9 cellular contexts compared by ENCODE assay signal in genomic region chr3:72077473-72078259, GRCh38.
DNase-seq lines count a peak whose midpoint lies in the region; ATAC-seq, FAIRE-seq and TF ChIP-seq lines count a peak whose summit lies in the region.
"Had no signal": no experiment of that assay in that cellular context is flagged by ENCODE, and none has a peak within 500 bp of the region (broad histone marks: within the 10 kb centered on the region; RNA-seq: fewer than 3 reads in every experiment).

No MANE protein-coding gene starts in this region.

- no peaks in the 10 kb centered on the region for H4K20me1 ChIP-seq in KMS-11 (ENCODE audit: insufficient read depth)

- H3K4me3 Mint-ChIP-seq in naive B cell = peak overlapping the region; percentile 0 to 80 (median 58)

- no peak overlapping the region for H2AFZ ChIP-seq in KMS-11 (ENCODE audit: low read depth)

- H3K4me1 ChIP-seq in KMS-11 (ENCODE audit: low read depth, poor library complexity, severe bottlenecking) = peaks cover 31% of the 10 kb centered on the region
- H3K4me1 ChIP-seq: testis had no signal

- peaks cover 54 to 62% (median 54%) of the 10 kb centered on the region in 3 donors for H3K4me1 Mint-ChIP-seq in naive B cell

- peak overlapping the region; percentile 34 for H3K4me2 ChIP-seq in KMS-11

- no peaks in the 10 kb centered on the region for H3K79me2 ChIP-seq in KMS-11 (ENCODE audit: insufficient read depth, low read depth)

- no peak overlapping the region for H3K27ac ChIP-seq in KMS-11
- H3K27ac ChIP-seq: testis had no signal

- H3K9me3 Mint-ChIP-seq in naive B cell = peaks cover 0 to 26% (median 7%) of the 10 kb centered on the region in 7 donors

- DNase-seq in GM19239 (ENCODE audit: insufficient read length, low spot score) (no peak), naive B cell (peak; percentile 61), NCI-H524 treated with DMSO at 0.1 percent for 48 hours (lab: John Stamatoyannopoulos, UW) (no peak), medulla oblongata (ENCODE audit: extremely low spot score) (no peak)
- DNase-seq: NCI-H1694 treated with DMSO at 0.1 percent for 48 hours, testis had no signal

- peak overlapping the region in 5 of 6 donors; percentile 6 to 94 (median 90) for H3K27ac Mint-ChIP-seq in naive B cell

- H3K9ac ChIP-seq in KMS-11 = no peak overlapping the region

- H3K27me3 Mint-ChIP-seq in naive B cell = peaks cover 2 to 3% (median 2%) of the 10 kb centered on the region in 3 donors

- no peak overlapping the region for H3K4me3 ChIP-seq in KMS-11 (IDR thresholded peaks at IDR 0.05; ENCODE audit: insufficient read depth, low read depth, low read length)
- H3K4me3 ChIP-seq: testis had no signal

- peak; percentile 32 for ATAC-seq in HG02759 (IDR thresholded peaks at IDR 0.05; ENCODE audit: unreplicated experiment)
- peak; percentile 32 to 35 for ATAC-seq in naive B cell (ENCODE audit: low read depth in 2 of 2)
- no peak for ATAC-seq in GM18519 (IDR thresholded peaks at IDR 0.05; ENCODE audit: low FRiP score, unreplicated experiment)

- H3K36me3 Mint-ChIP-seq in naive B cell = peaks cover 0 to 7% of the 10 kb centered on the region in 2 donors

- H3K27me3 ChIP-seq in KMS-11 (ENCODE audit: insufficient read depth, low read depth) = no peaks in the 10 kb centered on the region
- H3K27me3 ChIP-seq: testis had no signal

- FAIRE-seq in GM19239 (lab: Jason Lieb, UNC) = peak; percentile 99

- no peak for TF ChIP-seq CTCF in KMS-11 (conservative IDR thresholded peaks at IDR 0.05; ENCODE audit: low read depth, low read length)

- H3K36me3 ChIP-seq in KMS-11 (ENCODE audit: insufficient read depth) = no peaks in the 10 kb centered on the region
